In the genomic region with DNA sequence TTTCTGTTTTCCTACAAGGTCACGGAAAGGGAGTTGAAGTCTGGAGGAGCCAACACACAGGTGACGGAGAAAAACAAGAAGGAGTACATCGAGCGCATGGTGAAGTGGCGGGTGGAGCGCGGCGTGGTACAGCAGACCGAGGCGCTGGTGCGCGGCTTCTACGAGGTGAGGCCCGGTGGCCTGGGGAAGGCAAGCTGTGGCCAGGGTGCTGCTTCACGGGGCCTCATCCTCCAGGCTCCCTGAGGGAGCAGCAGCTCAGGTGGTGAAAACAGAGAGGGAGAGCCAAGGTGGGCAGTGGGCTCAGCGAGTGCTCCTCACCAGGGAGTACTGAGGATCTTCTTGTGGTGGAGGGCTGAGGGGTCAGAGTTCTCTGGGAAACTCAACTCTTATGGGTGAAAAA, we compare ENCODE assay signal across 25 cellular contexts.
"Had no signal": no experiment of that assay in that cellular context is flagged by ENCODE, and none has a peak within 500 bp of the region (broad histone marks: within the 10 kb centered on the region; RNA-seq: fewer than 3 reads in every experiment).

No MANE protein-coding gene starts in this region.

- H3K4me1 ChIP-seq: SJSA1 had no signal

- H3K36me3 ChIP-seq: MG63 had no signal

- H3K4me3 ChIP-seq: MG63, SJSA1, SK-N-MC had no signal

- FAIRE-seq: HTR-8/SVneo, RCC 7860 had no signal

- DNase-seq: Karpas-422, KG1, MG63, NCI-H1092, NCI-H1105 treated with DMSO at 0.1 percent for 48 hours, NCI-H1417 treated with DMSO at 0.1 percent for 48 hours, NCI-H146, NCI-H1694 treated with DMSO at 0.1 percent for 48 hours, NCI-H1930, NCI-H2081, NCI-H2107, NCI-H226, NCI-H446, NCI-H510A, NCI-H524 treated with DMSO at 0.1 percent for 48 hours, NCI-H69, NCI-H774, Right ventricle myocardium superior, RPMI8226, SIG-M5 had no signal

- H3K27me3 ChIP-seq: MG63, SJSA1 had no signal

- H3K9me3 ChIP-seq: MG63 had no signal

- H3K27ac ChIP-seq: HL-60, SJSA1, SK-N-MC had no signal
